ENCODE assay signal across 29 cellular contexts in genomic region chr10:133098426-133099124, GRCh38. TPM values are rescaled to one million over a fixed set of nuclear protein-coding genes. Genes with fewer than 3 reads are reported as not detected.
DNase-seq lines count a peak whose midpoint lies in the region; ATAC-seq and TF ChIP-seq lines count a peak whose summit lies in the region.
"Had no signal": no experiment of that assay in that cellular context is flagged by ENCODE, and none has a peak within 500 bp of the region (broad histone marks: within the 10 kb centered on the region; RNA-seq: fewer than 3 reads in every experiment).

No MANE protein-coding gene starts in this region.

- H3K27me3 Mint-ChIP-seq in chondrocyte (ENCODE audit: low read depth) (peaks cover 42% of the 10 kb centered on the region), neural progenitor cell (ENCODE audit: insufficient read depth, low read depth) (peaks cover 21% of the 10 kb centered on the region)
- peaks cover 7 to 10% of the 10 kb centered on the region in 2 donors for H3K27me3 Mint-ChIP-seq in CD4-positive, alpha-beta memory T cell

- CTCF ChIA-PET in HCT116 (lab: Charles Lee): no interaction called here
- CTCF ChIA-PET in CD4-positive, alpha-beta memory T cell (lab: Charles Lee; ENCODE audit: partially characterized antibody): no interaction called here

- H3K9me3 Mint-ChIP-seq in chondrocyte (ENCODE audit: low read depth) (no peaks in the 10 kb centered on the region), neural progenitor cell (no peaks in the 10 kb centered on the region)
- no peaks in the 10 kb centered on the region for H3K9me3 Mint-ChIP-seq in CD4-positive, alpha-beta memory T cell
- H3K9me3 Mint-ChIP-seq: CD4-positive, alpha-beta T cell; T-cell had no signal

- H2AFZ ChIP-seq in HCT116 (ENCODE audit: low read depth, low read length, poor library complexity, severe bottlenecking): no peak overlapping the region
- H2AFZ ChIP-seq in neural progenitor cell (replicated peaks): no peak overlapping the region
- H2AFZ ChIP-seq: PC-9 had no signal

- intact Hi-C loops in HCT116 (cut with micrococcal nuclease): no loop called here
- intact Hi-C loops in CD4-positive, alpha-beta memory T cell (cut with micrococcal nuclease): no loop called here
- intact Hi-C loops in mucosa of descending colon (cut with DNase I, micrococcal nuclease): no loop called here

- H3K79me2 ChIP-seq in HCT116 (ENCODE audit: insufficient read depth, low read length) (no peaks in the 10 kb centered on the region), neural progenitor cell (ENCODE audit: low read depth) (no peaks in the 10 kb centered on the region)

- H3K9ac ChIP-seq in HCT116 (ENCODE audit: low read length) (no peak overlapping the region), neural progenitor cell (no peak overlapping the region)
- H3K9ac ChIP-seq: BLaER1 had no signal

- no peak overlapping the region for H3K27ac ChIP-seq in HCT116 (ENCODE audit: low read depth, low read length)
- H3K27ac ChIP-seq in neural progenitor cell: no peak overlapping the region
- no peak overlapping the region for H3K27ac ChIP-seq in CD4-positive, alpha-beta memory T cell (ENCODE audit: low read depth, low read length)
- H3K27ac ChIP-seq: BLaER1, PC-9, SJSA1 had no signal

- H3K4me3 ChIP-seq in HCT116 (replicated peaks in 1 of 2; ENCODE audit: low read depth in 1 of 2, low read length in 2 of 2) (no peak overlapping the region), NB4 (ENCODE audit: low read depth, low read length) (no peak overlapping the region), neural progenitor cell (no peak overlapping the region), mucosa of descending colon (no peak overlapping the region)
- no peak overlapping the region for H3K4me3 ChIP-seq in CD4-positive, alpha-beta memory T cell (ENCODE audit: low read length in 2 of 2)
- H3K4me3 ChIP-seq: BLaER1, PC-9, SJSA1 had no signal

- no peaks in the 10 kb centered on the region for H3K4me1 Mint-ChIP-seq in chondrocyte (ENCODE audit: low read depth)
- peaks cover 24% of the 10 kb centered on the region for H3K4me1 Mint-ChIP-seq in neural progenitor cell
- peaks cover 0 to 14% (median 4%) of the 10 kb centered on the region in 4 donors for H3K4me1 Mint-ChIP-seq in CD4-positive, alpha-beta memory T cell

- ATAC-seq in HCT116 (no peak), GM19023 (IDR thresholded peaks at IDR 0.05; ENCODE audit: unreplicated experiment) (no peak), GM18505 (IDR thresholded peaks at IDR 0.05; ENCODE audit: unreplicated experiment) (no peak), mucosa of descending colon (no peak)
- ATAC-seq: Right ventricle myocardium inferior, T-cell had no signal

- POLR2A ChIA-PET in HCT116 (lab: Charles Lee): no interaction called here
- POLR2A ChIA-PET in CD4-positive, alpha-beta memory T cell (lab: Charles Lee; ENCODE audit: partially characterized antibody): no interaction called here

- H3K4me1 ChIP-seq in HCT116 (ENCODE audit: control insufficient read depth in 1 of 2, insufficient read depth in 2 of 2, low read length in 2 of 2) (no peaks in the 10 kb centered on the region), neural progenitor cell (peaks cover 23% of the 10 kb centered on the region), mucosa of descending colon (ENCODE audit: low read depth) (peaks cover 3% of the 10 kb centered on the region)
- peaks cover 7% of the 10 kb centered on the region for H3K4me1 ChIP-seq in CD4-positive, alpha-beta memory T cell (ENCODE audit: insufficient read depth, low read length)
- H3K4me1 ChIP-seq: SJSA1 had no signal

- H3K27me3 ChIP-seq in HCT116 (ENCODE audit: insufficient read depth, low read length): no peaks in the 10 kb centered on the region
- peaks cover 32% of the 10 kb centered on the region for H3K27me3 ChIP-seq in neural progenitor cell
- H3K27me3 ChIP-seq in CD4-positive, alpha-beta memory T cell (ENCODE audit: insufficient read depth, low read length): no peaks in the 10 kb centered on the region

- RAD21 ChIA-PET in HCT116 (lab: Charles Lee; ENCODE audit: low non-redundant PET in 1 of 2, low total read pairs in 2 of 2, uncharacterized antibody in 2 of 2, unreplicated experiment in 2 of 2): no interaction called here

- no peak for DNase-seq in HCT116 (ENCODE audit: low read depth, low spot score)
- DNase-seq in NB4 (ENCODE audit: low read depth): no peak
- no peak for DNase-seq in chondrocyte (ENCODE audit: low spot score)
- no peak for DNase-seq in neural progenitor cell (ENCODE audit: low spot score)
- no peak for DNase-seq in CD4-positive, alpha-beta memory T cell
- DNase-seq in mucosa of descending colon: no peak
- DNase-seq: CD4-positive, alpha-beta T cell; COR-L47; DMS53; H7; IMR-90; NCI-H1105; NCI-H1436 treated with DMSO at 0.1 percent for 48 hours; NCI-H187 treated with DMSO at 0.1 percent for 48 hours; NCI-H2171 treated with DMSO at 0.1 percent for 48 hours; NCI-H524; NCI-H774; PC-9; T-cell had no signal

- no peak overlapping the region for H3K27ac Mint-ChIP-seq in chondrocyte (ENCODE audit: unreplicated experiment)
- H3K27ac Mint-ChIP-seq in neural progenitor cell: peak overlapping the region; percentile 92
- no peak overlapping the region for H3K27ac Mint-ChIP-seq in CD4-positive, alpha-beta memory T cell
- H3K27ac Mint-ChIP-seq: CD4-positive, alpha-beta T cell; T-cell had no signal

- no peak overlapping the region for H3K4me3 Mint-ChIP-seq in chondrocyte (ENCODE audit: unreplicated experiment)
- H3K4me3 Mint-ChIP-seq in neural progenitor cell: no peak overlapping the region
- no peak overlapping the region for H3K4me3 Mint-ChIP-seq in CD4-positive, alpha-beta memory T cell
- H3K4me3 Mint-ChIP-seq: CD4-positive, alpha-beta T cell; T-cell had no signal

- no peaks in the 10 kb centered on the region for H3K9me2 ChIP-seq in HCT116 (ENCODE audit: insufficient read depth)

- H4K20me1 ChIP-seq in HCT116 (ENCODE audit: insufficient read depth): no peaks in the 10 kb centered on the region
- H4K20me1 ChIP-seq in neural progenitor cell (ENCODE audit: low read depth): peaks cover 3% of the 10 kb centered on the region
- H4K20me1 ChIP-seq: BLaER1 had no signal

- no peaks in the 10 kb centered on the region for H3K36me3 ChIP-seq in HCT116 (ENCODE audit: control insufficient read depth in 1 of 2, insufficient read depth in 2 of 2, low read length in 2 of 2)
- H3K36me3 ChIP-seq in neural progenitor cell: no peaks in the 10 kb centered on the region
- no peaks in the 10 kb centered on the region for H3K36me3 ChIP-seq in CD4-positive, alpha-beta memory T cell (ENCODE audit: insufficient read depth, low read length)
- H3K36me3 ChIP-seq in mucosa of descending colon (ENCODE audit: low read depth): no peaks in the 10 kb centered on the region
- H3K36me3 ChIP-seq: BLaER1, SJSA1 had no signal

- peaks cover 3% of the 10 kb centered on the region for H3F3A ChIP-seq in neural progenitor cell (ENCODE audit: low read depth)

- peak in 2 of 3 experiments; percentile 10 to 21; a peak in 1 of 6 replicates for TF ChIP-seq CTCF in HCT116 (IDR thresholded peaks at IDR 0.05 in 2 of 3, conservative IDR thresholded peaks at IDR 0.05 in 1 of 3; ENCODE audit: borderline replicate concordance in 1 of 3, insufficient read depth in 1 of 3, low read depth in 2 of 3, low read length in 2 of 3)
- peak; percentile 14 for TF ChIP-seq CTCF in NB4 (IDR thresholded peaks at IDR 0.05; ENCODE audit: low read depth, low read length)
- TF ChIP-seq CTCF in chondrocyte (IDR thresholded peaks at IDR 0.05): peak; percentile 8
- TF ChIP-seq CTCF in neural progenitor cell (IDR thresholded peaks at IDR 0.05): peak; percentile 25
- TF ChIP-seq CTCF in mucosa of descending colon (IDR thresholded peaks at IDR 0.05): no peak

- TF ChIP-seq POLR2A in HCT116 (IDR thresholded peaks at IDR 0.05; ENCODE audit: borderline replicate concordance, extremely low read depth, insufficient read depth, insufficient read length) (no peak), NB4 (IDR thresholded peaks at IDR 0.05; ENCODE audit: extremely low read depth, insufficient read length) (no peak), GM18505 (IDR thresholded peaks at IDR 0.05; ENCODE audit: borderline replicate concordance, extremely low read depth, insufficient read depth, insufficient read length) (no peak)

- H3K9me3 ChIP-seq in HCT116 (ENCODE audit: control insufficient read depth in 1 of 2, insufficient read depth in 1 of 2, low read depth in 1 of 2, low read length in 2 of 2) (no peaks in the 10 kb centered on the region), neural progenitor cell (ENCODE audit: low read depth) (no peaks in the 10 kb centered on the region), mucosa of descending colon (no peaks in the 10 kb centered on the region)
- H3K9me3 ChIP-seq in CD4-positive, alpha-beta memory T cell (ENCODE audit: control insufficient read depth in 1 of 2, low read length in 2 of 2): no peaks in the 10 kb centered on the region
- H3K9me3 ChIP-seq: BLaER1, SJSA1 had no signal

- no peak for TF ChIP-seq RAD21 in HCT116 (IDR thresholded peaks at IDR 0.05; ENCODE audit: low read depth)

- no TSS peak for BruUV-seq in HCT116 (replicated peaks; lab: Mats Ljungman, UMichigan)

- no peaks in the 10 kb centered on the region for H3K36me3 Mint-ChIP-seq in chondrocyte (ENCODE audit: low read depth)
- no peaks in the 10 kb centered on the region for H3K36me3 Mint-ChIP-seq in neural progenitor cell
- H3K36me3 Mint-ChIP-seq in CD4-positive, alpha-beta memory T cell: no peaks in the 10 kb centered on the region
- H3K36me3 Mint-ChIP-seq: T-cell had no signal

- H3K4me2 ChIP-seq in HCT116 (ENCODE audit: low read length): no peak overlapping the region
- H3K4me2 ChIP-seq in neural progenitor cell: no peak overlapping the region
- H3K4me2 ChIP-seq: BLaER1, PC-9 had no signal

TF ChIP-seq in HCT116, 20 proteins besides CTCF, POLR2A, EP300 and RAD21 (continues in another document):
- TF ChIP-seq EGR1 (IDR thresholded peaks at IDR 0.05; ENCODE audit: low read depth) (no peak), SRF (IDR thresholded peaks at IDR 0.05; ENCODE audit: low read depth) (no peak), FOSL1 (IDR thresholded peaks at IDR 0.05; ENCODE audit: low read depth) (no peak), JUND (IDR thresholded peaks at IDR 0.05) (no peak), YY1 (IDR thresholded peaks at IDR 0.05; ENCODE audit: extremely low read depth, insufficient replicate concordance, low read depth, low read length) (no peak), CEBPB (IDR thresholded peaks at IDR 0.05; ENCODE audit: low read depth) (no peak), SIN3A (IDR thresholded peaks at IDR 0.05; ENCODE audit: low read depth) (no peak), EZH2 (IDR thresholded peaks at IDR 0.05) (no peak)

RNA-seq across cellular contexts. Expression of gene ADGRA1, which starts 10.9 kb away (rescaled TPM):
- total RNA-seq in HCT116 (2021; ENCODE audit: unreplicated experiment): not detected
- not detected in 2 replicates for polyA plus RNA-seq in HCT116 (2012)
- total RNA-seq in chondrocyte: not detected in 3 replicates
- total RNA-seq in neural progenitor cell (ENCODE audit: low replicate concordance): not detected in 2 replicates
- total RNA-seq in CD4-positive, alpha-beta memory T cell: not detected
- not detected for polyA plus RNA-seq in CD4-positive, alpha-beta memory T cell
- under 1 TPM in 1 of 3 donors, not detected in 2; 0.10 TPM for total RNA-seq in mucosa of descending colon
- total RNA-seq: CD4-positive, alpha-beta T cell; Daoy; G401; IMR-90; M059J; PC-9; Right ventricle myocardium inferior; RPMI7951; SJSA1; T-cell had no signal
- polyA plus RNA-seq: AG04450, IMR-90 had no signal
